9 cellular contexts compared by ENCODE assay signal in the genomic region with DNA sequence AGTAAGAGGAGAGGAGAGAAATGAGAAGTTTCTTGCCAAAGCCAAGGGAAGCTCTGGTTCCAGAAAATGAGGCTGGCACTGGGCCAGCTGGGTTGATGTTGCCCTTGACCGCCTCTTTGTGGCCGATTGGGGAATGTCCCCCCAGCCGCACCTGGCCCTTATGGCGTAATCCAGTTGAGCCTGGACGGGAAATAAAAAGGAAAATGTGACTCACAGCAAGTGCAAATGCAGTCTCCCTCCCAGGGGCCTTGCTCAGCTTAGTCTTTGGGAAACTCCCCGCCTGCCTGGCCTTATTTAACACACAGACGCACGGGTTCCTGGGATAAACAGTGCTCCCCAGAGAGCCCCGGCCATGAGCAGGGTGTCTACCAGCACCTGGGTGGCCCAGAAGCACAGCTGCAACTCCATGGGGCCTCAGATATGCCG.
DNase-seq lines count a peak whose midpoint lies in the region; ATAC-seq, FAIRE-seq and TF ChIP-seq lines count a peak whose summit lies in the region.
"Had no signal": no experiment of that assay in that cellular context is flagged by ENCODE, and none has a peak within 500 bp of the region (broad histone marks: within the 10 kb centered on the region; RNA-seq: fewer than 3 reads in every experiment).

No MANE protein-coding gene starts in this region.

- H2AK5ac ChIP-seq in H1 (ENCODE audit: low read depth, low read length) (no peak overlapping the region), mesenchymal stem cell (ENCODE audit: low read length, severe bottlenecking) (no peak overlapping the region)

- H3K27me3 ChIP-seq in H1 (replicated peaks in 1 of 4; ENCODE audit: control insufficient read depth in 3 of 4, extremely low read depth in 1 of 4, insufficient read depth in 3 of 4, low read length in 3 of 4) (no peaks in the 10 kb centered on the region), mesenchymal stem cell (ENCODE audit: control insufficient read depth in 1 of 2, insufficient read depth in 1 of 2, low read length in 2 of 2) (no peaks in the 10 kb centered on the region)

- H3K79me1 ChIP-seq in H1 (ENCODE audit: low read depth, low read length), result peaks cover 3% of the 10 kb centered on the region; the same call in 1 of the 2 replicates
- no peaks in the 10 kb centered on the region for H3K79me1 ChIP-seq in mesenchymal stem cell (replicated peaks; ENCODE audit: low read length, poor library complexity, severe bottlenecking)

- H3K9me3 ChIP-seq in H1 (ENCODE audit: insufficient read depth in 2 of 2, low read depth in 1 of 2, low read length in 1 of 2) (no peaks in the 10 kb centered on the region), mesenchymal stem cell (ENCODE audit: control insufficient read depth, low read length) (no peaks in the 10 kb centered on the region)
- H3K9me3 ChIP-seq: neutrophil had no signal

- ATAC-seq in GM21447 (IDR thresholded peaks at IDR 0.05; ENCODE audit: unreplicated experiment) (peak; percentile 90), HG03575 (IDR thresholded peaks at IDR 0.05; ENCODE audit: extremely low read depth, insufficient number of reproducible peaks, low FRiP score, unreplicated experiment) (peak; percentile 76)

- peak; percentile 16 to 28 for DNase-seq in activated CD4-positive, alpha-beta T cell treated with anti-CD3 and anti-CD28 coated beads for 24 hours (ENCODE audit: low read depth in 2 of 2)
- no peak for DNase-seq in activated CD4-positive, alpha-beta T cell treated with anti-CD3 and anti-CD28 coated beads, Interleukin-2, amount 50 U/mL, for 1 hour
- DNase-seq in RPMI8226 (peak; percentile 89), H1 (ENCODE audit: low read depth in 1 of 2, low spot score in 2 of 2) (peak; percentile 75), mesenchymal stem cell (peak; percentile 88), superior temporal gyrus (ENCODE audit: extremely low spot score) (peak; percentile 39)

- H3K23ac ChIP-seq in H1 (ENCODE audit: insufficient read length) (no peak overlapping the region), mesenchymal stem cell (ENCODE audit: low read length in 2 of 2) (no peak overlapping the region)

- H4K91ac ChIP-seq in H1 (replicated peaks; ENCODE audit: insufficient read length, low read length) (no peak overlapping the region), mesenchymal stem cell (ENCODE audit: low read length) (no peak overlapping the region)

- H3K14ac ChIP-seq in H1 (ENCODE audit: insufficient read length) (no peak overlapping the region), mesenchymal stem cell (ENCODE audit: low read length in 2 of 2) (no peak overlapping the region)

- H3K4me3 ChIP-seq in H1 (ENCODE audit: extremely low read depth in 1 of 4, insufficient read depth in 2 of 4, low read depth in 3 of 4, low read length in 4 of 4), result no peak overlapping the region
- peak overlapping the region in 1 of 2 experiments; percentile 32 for H3K4me3 ChIP-seq in mesenchymal stem cell (ENCODE audit: insufficient read depth in 1 of 2, low read depth in 1 of 2, low read length in 2 of 2)

- H2BK15ac ChIP-seq in H1 (ENCODE audit: low read length) (no peak overlapping the region), mesenchymal stem cell (ENCODE audit: low read depth, poor library complexity, severe bottlenecking) (no peak overlapping the region)

- H3K36me3 ChIP-seq in H1 (ENCODE audit: control insufficient read depth in 2 of 4, insufficient read depth in 4 of 4, low read length in 3 of 4) (no peaks in the 10 kb centered on the region), mesenchymal stem cell (ENCODE audit: control insufficient read depth in 1 of 2, insufficient read depth in 2 of 2, low read depth in 1 of 2, low read length in 2 of 2) (no peaks in the 10 kb centered on the region)
- H3K36me3 ChIP-seq: neutrophil had no signal

- POLR2A ChIA-PET in H1 (lab: Charles Lee; ENCODE audit: partially characterized antibody), result interaction anchor here (0.8 to 1.5 kb wide), 4 partner anchors 10 to 174 kb away, joined by 3 to 4 read pairs (median 4); partner anchors contain the start of gene KIAA1217

- no peak overlapping the region for H3K56ac ChIP-seq in H1 (replicated peaks; ENCODE audit: insufficient read length, low read depth, low read length)

- H3K4me1 ChIP-seq in H1 (replicated peaks in 1 of 4; ENCODE audit: control insufficient read depth in 3 of 4, insufficient read depth in 4 of 4, low read length in 3 of 4), result peaks cover 6 to 16% (median 11%) of the 10 kb centered on the region in 4 experiments
- peaks cover 4% of the 10 kb centered on the region for H3K4me1 ChIP-seq in mesenchymal stem cell (ENCODE audit: control insufficient read depth, insufficient read depth, low read depth, low read length)

- no peak for TF ChIP-seq POLR2A in H1 (IDR thresholded peaks at IDR 0.05; ENCODE audit: control extremely low read depth in 1 of 2, low read depth in 2 of 2, low read length in 2 of 2)

- peak; percentile 60 to 84 (median 79) for TF ChIP-seq CTCF in H1 (IDR thresholded peaks at IDR 0.05; ENCODE audit: control extremely low read depth in 1 of 3, insufficient read depth in 1 of 3, low read depth in 1 of 3, low read length in 3 of 3)

- no peak overlapping the region for H3K18ac ChIP-seq in H1 (ENCODE audit: extremely low read depth, low read length)
- H3K18ac ChIP-seq in mesenchymal stem cell (ENCODE audit: low read depth in 1 of 2, low read length in 2 of 2), result no peak overlapping the region

- no peak overlapping the region for H2BK20ac ChIP-seq in H1 (ENCODE audit: low read length)

- no peak overlapping the region; the same call in 1 of the 2 replicates for H4K8ac ChIP-seq in H1 (ENCODE audit: extremely low read depth, insufficient read depth, low read length)
- H4K8ac ChIP-seq in mesenchymal stem cell (ENCODE audit: low read length), result peak overlapping the region; percentile 15

- H2BK120ac ChIP-seq in H1 (replicated peaks; ENCODE audit: low read depth, low read length), result no peak overlapping the region
- no peak overlapping the region for H2BK120ac ChIP-seq in mesenchymal stem cell (ENCODE audit: low read depth, low read length)

- H3K23me2 ChIP-seq in H1 (ENCODE audit: low read depth, low read length), result no peaks in the 10 kb centered on the region

- no peak overlapping the region for H3K4me2 ChIP-seq in H1 (ENCODE audit: insufficient read depth in 1 of 2, low read depth in 2 of 2, low read length in 2 of 2)
- H3K4me2 ChIP-seq in mesenchymal stem cell (ENCODE audit: low read length, poor library complexity, severe bottlenecking), result no peak overlapping the region

- CTCF ChIA-PET in H1 (lab: Charles Lee; ENCODE audit: partially characterized antibody), result interaction anchor here (0.8 to 3.3 kb wide), 24 partner anchors 8 to 940 kb away, joined by 3 to 29 read pairs (median 4); no protein-coding TSS in a partner anchor

- no peak overlapping the region for H3K9ac ChIP-seq in H1 (replicated peaks in 1 of 4; ENCODE audit: extremely low read depth in 1 of 4, low read depth in 3 of 4, low read length in 3 of 4)
- H3K9ac ChIP-seq in mesenchymal stem cell (ENCODE audit: low read length), result peak overlapping the region; percentile 78

- peak; percentile 50 for FAIRE-seq in H1 (lab: Jason Lieb, UNC)

- H2AFZ ChIP-seq in H1 (ENCODE audit: low read length) (no peak overlapping the region), mesenchymal stem cell (ENCODE audit: low read depth, low read length) (no peak overlapping the region)

- TF ChIP-seq EP300 in H1 (IDR thresholded peaks at IDR 0.05; ENCODE audit: borderline replicate concordance in 1 of 2, low read depth in 2 of 2, low read length in 2 of 2), result peak in 1 of 2 experiments; percentile 46; a peak in 1 of 3 replicates

- H3K27ac ChIP-seq in H1 (ENCODE audit: low read depth, low read length) (peak overlapping the region; percentile 33; the same call in 1 of the 2 replicates), mesenchymal stem cell (ENCODE audit: low read length, poor library complexity, severe bottlenecking) (peak overlapping the region; percentile 13)
- H3K27ac ChIP-seq: neutrophil had no signal

- H2BK5ac ChIP-seq in H1 (ENCODE audit: low read depth, low read length) (0 out of 2 replicates have a peak overlapping the region, but pooled peaks have one; percentile 78), mesenchymal stem cell (ENCODE audit: low read depth, low read length, poor library complexity, severe bottlenecking) (no peak overlapping the region)

- H4K5ac ChIP-seq in H1 (ENCODE audit: insufficient read length, low read depth, low read length), result no peak overlapping the region

- 48% methylated on average over 10 of the region's 10 CpGs; no CpG with 5 or more reads in 1 of the 2 experiments for WGBS in H1 (ENCODE audit: extremely low coverage in 1 of 2, insufficient coverage in 1 of 2, insufficient read length in 1 of 2, insufficient replicate concordance in 2 of 2, low coverage in 1 of 2, low lambda C conversion rate in 2 of 2, missing lambda C conversion rate in 1 of 2), 2 experiments
- WGBS in mesenchymal stem cell, result 34% methylated on average over 10 of the region's 10 CpGs

- H2BK12ac ChIP-seq in H1 (ENCODE audit: low read depth, low read length) (no peak overlapping the region), mesenchymal stem cell (ENCODE audit: low read length in 2 of 2) (no peak overlapping the region)

- no peaks in the 10 kb centered on the region for H4K20me1 ChIP-seq in H1 (replicated peaks in 1 of 2; ENCODE audit: control insufficient read depth in 1 of 2, insufficient read depth in 2 of 2, low read length in 2 of 2)

- no peak overlapping the region for H3K4ac ChIP-seq in H1 (replicated peaks; ENCODE audit: insufficient read length, low read depth, low read length)
- H3K4ac ChIP-seq in mesenchymal stem cell (ENCODE audit: low read depth in 1 of 2, low read length in 2 of 2), result no peak overlapping the region

- TF ChIP-seq RAD21 in H1 (IDR thresholded peaks at IDR 0.05 in 1 of 2, conservative IDR thresholded peaks at IDR 0.05 in 1 of 2; ENCODE audit: low read depth in 2 of 2, low read length in 2 of 2), result peak; percentile 69 to 77

- no peaks in the 10 kb centered on the region for H3K79me2 ChIP-seq in H1 (ENCODE audit: control insufficient read depth in 1 of 2, insufficient read depth in 2 of 2, low read length in 2 of 2)

TF ChIP-seq in H1, 55 proteins besides CTCF, POLR2A, EP300 and RAD21 (continues in another document):
- no peak for TF ChIP-seq RFX5 (IDR thresholded peaks at IDR 0.05; ENCODE audit: borderline replicate concordance, low read depth, low read length)
- TF ChIP-seq JUN (IDR thresholded peaks at IDR 0.05; ENCODE audit: low read depth, low read length), result peak; percentile 47; the same call in 1 of the 2 replicates
- peak; percentile 96 for TF ChIP-seq CEBPB (IDR thresholded peaks at IDR 0.05; ENCODE audit: low read depth, low read length)
- TF ChIP-seq EZH2 (IDR thresholded peaks at IDR 0.05; ENCODE audit: low read depth, low read length, severe bottlenecking), result no peak
- TF ChIP-seq PHF8 (conservative IDR thresholded peaks at IDR 0.05; ENCODE audit: low read depth, low read length), result no peak
- TF ChIP-seq BRCA1 (IDR thresholded peaks at IDR 0.05; ENCODE audit: low read depth, low read length), result no peak
- no peak for TF ChIP-seq EGR1 (IDR thresholded peaks at IDR 0.05; ENCODE audit: borderline replicate concordance, low read depth, low read length)
- no peak for TF ChIP-seq KDM1A (IDR thresholded peaks at IDR 0.05; ENCODE audit: borderline replicate concordance, low read length)
- no peak for TF ChIP-seq NANOG (IDR thresholded peaks at IDR 0.05; ENCODE audit: insufficient read depth, low read depth, low read length, poor library complexity, severe bottlenecking)
